Comparison of ENCODE assay signal across 23 cellular contexts in genomic region chr12:82648510-82648909, GRCh38. TPM values are rescaled to one million over a fixed set of nuclear protein-coding genes. Genes with fewer than 3 reads are reported as not detected.
A peak's percentile ranks its signal among the peaks of the same experiment; 100 is the strongest.
DNase-seq lines count a peak whose midpoint lies in the region; ATAC-seq, FAIRE-seq and TF ChIP-seq lines count a peak whose summit lies in the region.
"Had no signal": no experiment of that assay in that cellular context is flagged by ENCODE, and none has a peak within 500 bp of the region (broad histone marks: within the 10 kb centered on the region; RNA-seq: fewer than 3 reads in every experiment).

No MANE protein-coding gene starts in this region.

- no peak for DNase-seq in GM12878 (ENCODE audit: low read depth, low spot score)
- no peak for DNase-seq in NCI-H774 (lab: John Stamatoyannopoulos, UW)
- no peak for DNase-seq in A172 (ENCODE audit: low spot score)
- DNase-seq in OCI-M1 (lab: John Stamatoyannopoulos, UW), result no peak
- DNase-seq: activated CD4-positive, alpha-beta T cell treated with anti-CD3 and anti-CD28 coated beads for 4 hours; activated naive CD4-positive, alpha-beta T cell treated with anti-CD3 and anti-CD28 coated beads, Interleukin-2, amount 10 ng/mL, durations not matched to agents 7 days and 5 days; dorsolateral prefrontal cortex; GM23248; IMR-90; natural killer cell; NCI-H1436 treated with DMSO at 0.1 percent for 48 hours; NCI-H510A treated with DMSO at 0.1 percent for 48 hours; RPMI8226; stimulated activated CD4-positive, alpha-beta T cell treated with anti-CD3 and anti-CD28 coated beads, Interleukin-2, amount 100 ng/mL, for 48 hours; stimulated activated naive B cell treated with anti-CD40 and anti-IgM and Interleukin-4, amounts not matched to agents 10 μg/mL and 1 μg/mL and 100 μg/mL, for 72 hours; T-helper 17 cell had no signal

- SMC1A ChIA-PET in GM12878 (lab: Charles Lee; ENCODE audit: uncharacterized antibody, unreplicated experiment), result interaction anchor here (0.9 to 1.7 kb wide), 5 partner anchors 8 to 121 kb away, joined by 3 to 7 read pairs (median 4); partner anchors contain the start of gene TMTC2

- no peak for TF ChIP-seq CTCF in GM12878 (IDR thresholded peaks at IDR 0.05 in 2 of 3, conservative IDR thresholded peaks at IDR 0.05 in 1 of 3; ENCODE audit: control insufficient read depth in 2 of 3, extremely low read depth in 1 of 3, insufficient read depth in 1 of 3, low read depth in 3 of 3, low read length in 3 of 3)

- H3K4me1 ChIP-seq in GM12878 (ENCODE audit: control insufficient read depth, insufficient read depth, low read length), result no peaks in the 10 kb centered on the region

- no peaks in the 10 kb centered on the region for H3K36me3 ChIP-seq in GM12878 (ENCODE audit: control insufficient read depth in 2 of 2, insufficient read depth in 2 of 2, low read length in 1 of 2)
- H3K36me3 ChIP-seq: cardiac muscle cell had no signal

- H3K9ac ChIP-seq in GM12878 (ENCODE audit: control insufficient read depth, insufficient read depth, low read length), result no peak overlapping the region
- H3K9ac ChIP-seq: GM23248 had no signal

- H4K20me1 ChIP-seq in GM12878 (ENCODE audit: control insufficient read depth, insufficient read depth), result no peaks in the 10 kb centered on the region

- TF ChIP-seq EP300 in GM12878 (IDR thresholded peaks at IDR 0.05; ENCODE audit: borderline replicate concordance in 1 of 2, control insufficient read depth in 1 of 2, low read depth in 2 of 2, low read length in 2 of 2), result no peak

- H3K27me3 ChIP-seq in GM12878 (replicated peaks in 1 of 2; ENCODE audit: control insufficient read depth in 2 of 2, insufficient read depth in 2 of 2, low read length in 1 of 2), result no peaks in the 10 kb centered on the region
- H3K27me3 ChIP-seq: cardiac muscle cell, dorsolateral prefrontal cortex had no signal

- H2AFZ ChIP-seq in GM12878 (ENCODE audit: control insufficient read depth, low read depth, low read length), result no peak overlapping the region
- H2AFZ ChIP-seq: GM23248 had no signal

- no peak overlapping the region for H3K27ac ChIP-seq in GM12878 (ENCODE audit: control insufficient read depth, insufficient read depth)
- H3K27ac ChIP-seq: cardiac muscle cell, GM23248, SK-N-MC had no signal

- 34% methylated on average over 2 of the region's 2 CpGs for WGBS in GM12878 (ENCODE audit: insufficient coverage, insufficient replicate concordance, low lambda C conversion rate, missing lambda C conversion rate)

- TF ChIP-seq POLR2A in GM12878 (IDR thresholded peaks at IDR 0.05; ENCODE audit: low read depth, low read length), result no peak

- TF ChIP-seq RAD21 in GM12878 (IDR thresholded peaks at IDR 0.05; ENCODE audit: insufficient read depth, low read depth, low read length), result no peak

- intact Hi-C loops in GM12878 (cut with micrococcal nuclease; ENCODE audit: unreplicated experiment), result no loop called here

- H3K79me2 ChIP-seq in GM12878 (ENCODE audit: control insufficient read depth, insufficient read depth, low read length), result no peaks in the 10 kb centered on the region

- FAIRE-seq in GM12878 (lab: Jason Lieb, UNC), result no peak
- FAIRE-seq: endothelial cell of umbilical vein had no signal

- RAD21 ChIA-PET in GM12878 (lab: Charles Lee; ENCODE audit: unreplicated experiment), result interaction anchor here (0.9 to 1.4 kb wide), 3 partner anchors 28 to 55 kb away, joined by 3 to 7 read pairs (median 4); no protein-coding TSS in a partner anchor

- H3K4me3 ChIP-seq in GM12878, result no peak overlapping the region
- H3K4me3 ChIP-seq: cardiac muscle cell, GM23248, SK-N-MC had no signal

- CTCF ChIA-PET in GM12878 (lab: Yijun Ruan, JAX), result interaction anchor here (0.7 to 1.3 kb wide), 2 partner anchors 55 to 120 kb away, joined by 3 read pairs; no protein-coding TSS in a partner anchor

- no peaks in the 10 kb centered on the region for H3K9me3 ChIP-seq in GM12878 (replicated peaks; ENCODE audit: control insufficient read depth, insufficient read depth, low read length)

- POLR2A ChIA-PET in GM12878 (lab: Charles Lee), result interaction anchor here (1.1 kb wide), 1 partner anchor 124 kb away, joined by 3 read pairs; no protein-coding TSS in a partner anchor

- BruUV-seq in GM12878 (replicated peaks; lab: Mats Ljungman, UMichigan), result no TSS peak

- in situ Hi-C loops in GM12878 (cut with MboI), result no loop called here

- peak; percentile 30 for ATAC-seq in GM18870 (IDR thresholded peaks at IDR 0.05; ENCODE audit: unreplicated experiment)
- ATAC-seq in GM21447 (IDR thresholded peaks at IDR 0.05; ENCODE audit: unreplicated experiment), result peak; percentile 44
- peak; percentile 41 for ATAC-seq in HG02938 (IDR thresholded peaks at IDR 0.05; ENCODE audit: unreplicated experiment)
- no peak for ATAC-seq in GM12878
- no peak for ATAC-seq in HG03097 (IDR thresholded peaks at IDR 0.05; ENCODE audit: low FRiP score, unreplicated experiment)
- ATAC-seq: natural killer cell; stimulated activated naive B cell treated with anti-CD40 and anti-IgM and Interleukin-4, amounts not matched to agents 10 μg/mL and 1 μg/mL and 100 μg/mL, for 72 hours; T-helper 17 cell had no signal

- H3K4me2 ChIP-seq in GM12878 (ENCODE audit: control insufficient read depth, insufficient read depth), result peak overlapping the region; percentile 57; the same call in 1 of the 2 replicates

TF ChIP-seq in GM12878, 131 proteins besides CTCF, POLR2A, EP300 and RAD21 (continues in another document):
- TF ChIP-seq MTA2 (IDR thresholded peaks at IDR 0.05; ENCODE audit: low read depth) (peak; percentile 37; the same call in 1 of the 2 replicates), PAX5 (IDR thresholded peaks at IDR 0.05; ENCODE audit: borderline replicate concordance, low read depth, low read length) (no peak), NRF1 (conservative IDR thresholded peaks at IDR 0.05; ENCODE audit: low read depth, low read length) (no peak), ZNF687 (IDR thresholded peaks at IDR 0.05) (no peak), RCOR1 (conservative IDR thresholded peaks at IDR 0.05; ENCODE audit: low read depth, low read length) (no peak), ZNF217 (IDR thresholded peaks at IDR 0.05) (no peak), RB1 (IDR thresholded peaks at IDR 0.05; ENCODE audit: borderline replicate concordance) (no peak), RELB (IDR thresholded peaks at IDR 0.05; ENCODE audit: low read depth) (no peak), RFX5 (IDR thresholded peaks at IDR 0.05; ENCODE audit: low read depth, low read length) (no peak)

RNA-seq across cellular contexts. Expression of gene TMTC2, which starts 38.2 kb away (rescaled TPM):
- 56.9 and 65.0 TPM in 2 replicates for total RNA-seq in GM12878 (2013; cell fraction: nucleolus; rRNA removed)
- total RNA-seq in GM12878 (2014; rRNA removed) (2.3 and 3.0 TPM in 2 replicates), GM12878 (2014; rRNA removed; fragmentation: Illumina TruSeq; extraction: Trizol) (1.4 and 2.0 TPM in 2 replicates), GM12878 (2021) (1.9 and 2.1 TPM in 2 replicates)
- 2.6 TPM for polyA plus RNA-seq in GM12878 (2011; ENCODE audit: low read depth)
- polyA plus RNA-seq in GM12878 (2011; rRNA removed) (9.7 and 10.7 TPM in 2 replicates), GM12878 (2014; fragmentation: Illumina TruSeq; extraction: Trizol) (0.93 and 1.0 TPM in 2 replicates), GM12878 (2014; fragmentation: Nextera tagmentation; extraction: Ambion mirVana) (under 1 TPM; 0.16 to 0.22 TPM), GM12878 (2014; rRNA removed) (1.6 and 1.8 TPM in 2 replicates), GM12878 (2016; fragmentation: Nextera tagmentation; extraction: Ambion mirVana) (under 1 TPM; 0.14 to 0.40 TPM)
- 6.8 and 8.6 TPM in 2 replicates for polyA plus RNA-seq in GM12878 (2011; cell fraction: cytosol; rRNA removed)
- 27.2 and 30.2 TPM in 2 replicates for polyA plus RNA-seq in GM12878 (2011; cell fraction: nucleus; rRNA removed)
- polyA plus RNA-seq in GM12878 (2012), result 2.9 and 3.5 TPM in 2 replicates
- polyA minus RNA-seq in GM12878 (2011; rRNA and poly(A)+ RNA removed), result 19.5 and 24.5 TPM in 2 replicates
- polyA minus RNA-seq in GM12878 (2011; cell fraction: cytosol; rRNA and poly(A)+ RNA removed), result 4.1 and 4.4 TPM in 2 replicates
- polyA minus RNA-seq in GM12878 (2011; cell fraction: nucleus; rRNA and poly(A)+ RNA removed), result 30.9 and 51.3 TPM in 2 replicates
- 2.1 and 2.4 TPM in 2 replicates for total RNA-seq in A172 (2014; rRNA removed; shearing (Covaris generic))

Comparison
In these comparisons a context has a peak if more than half of its experiments do, and no peak if none do; other contexts are left out.
1. ATAC-seq: peak in GM18870 (single experiment), GM21447 (single experiment) and HG02938 (single experiment); none in GM12878 (single experiment) and HG03097 (single experiment).